Comparison of ENCODE assay signal across 8 cellular contexts in genomic region chr5:169980418-169981053, GRCh38. TPM values are rescaled to one million over a fixed set of nuclear protein-coding genes. Genes with fewer than 3 reads are reported as not detected.
DNase-seq lines count a peak whose midpoint lies in the region; ATAC-seq and TF ChIP-seq lines count a peak whose summit lies in the region.

INSYN2B (minus strand) TSS chr5:169980495; CDS start chr5:169883898, 96,597 bp downstream.

- H3K4me3 Mint-ChIP-seq in stimulated activated naive CD8-positive, alpha-beta T cell treated with anti-CD3 and anti-CD28 coated beads, Interleukin-15, amount 100 ng/mL, for 72 hours, result no peak within 1 kb of the TSS

- peak within 1 kb of the TSS in 1 of 2 donors; percentile 27 for H3K9ac ChIP-seq in liver (ENCODE audit: low read depth in 1 of 2, low read length in 2 of 2)

- DNase-seq in AG04449 (ENCODE audit: low read depth, low spot score), result peak; percentile 47
- DNase-seq in HT1080 (ENCODE audit: low read depth), result peak; percentile 90
- DNase-seq in RKO (ENCODE audit: low spot score), result peak; percentile 46
- DNase-seq in ecto neural progenitor cell (ENCODE audit: low spot score), result peak; percentile 89
- DNase-seq in stimulated activated naive CD8-positive, alpha-beta T cell treated with anti-CD3 and anti-CD28 coated beads, Interleukin-15, amount 100 ng/mL, for 72 hours, result peak; percentile 6 to 29
- no peak for DNase-seq in effector CD4-positive, alpha-beta T cell

- H3K4me3 ChIP-seq in AG04449 (ENCODE audit: low read depth, low read length), result peak within 1 kb of the TSS; percentile 70
- no peak within 1 kb of the TSS for H3K4me3 ChIP-seq in liver (ENCODE audit: low read depth in 1 of 3, low read length in 3 of 3)

- H3K9me3 ChIP-seq in liver (ENCODE audit: control insufficient read depth in 4 of 4, low read length in 3 of 4), result no peaks in the 10 kb centered on the region

- no peak within 1 kb of the TSS for H3K27ac Mint-ChIP-seq in stimulated activated naive CD8-positive, alpha-beta T cell treated with anti-CD3 and anti-CD28 coated beads, Interleukin-15, amount 100 ng/mL, for 72 hours

- H3K4me1 ChIP-seq in liver (ENCODE audit: control insufficient read depth in 4 of 4, insufficient read depth in 4 of 4, low read length in 3 of 4), result peaks cover 0 to 5% (median 0%) of the 10 kb centered on the region in 4 donors

- peaks cover 0 to 2% (median 0%) of the 10 kb centered on the region in 4 donors for H3K36me3 ChIP-seq in liver (ENCODE audit: control insufficient read depth in 4 of 4, insufficient read depth in 3 of 4, low read depth in 1 of 4, low read length in 3 of 4)

- POLR2A ChIA-PET in AG04449 (lab: Yijun Ruan, JAX), result interaction anchor here (0.8 to 2.3 kb wide), 4 partner anchors 9 to 284 kb away, joined by 3 to 8 read pairs (median 4); no protein-coding TSS in a partner anchor

- WGBS in liver, result 14% methylated on average over 11 of the region's 11 CpGs

- H3K9me3 Mint-ChIP-seq in stimulated activated naive CD8-positive, alpha-beta T cell treated with anti-CD3 and anti-CD28 coated beads, Interleukin-15, amount 100 ng/mL, for 72 hours, result no peaks in the 10 kb centered on the region

- peaks cover 0 to 4% (median 1%) of the 10 kb centered on the region in 4 donors for H3K27me3 ChIP-seq in liver (ENCODE audit: control insufficient read depth in 4 of 4, insufficient read depth in 4 of 4, low read length in 3 of 4)

- peak; percentile 78 for TF ChIP-seq CTCF in AG04449 (IDR thresholded peaks at IDR 0.05; ENCODE audit: insufficient read depth, low read length, missing control alignments)
- peak; percentile 46; the same call in 1 of the 2 replicates for TF ChIP-seq CTCF in GM12874 (IDR thresholded peaks at IDR 0.05; ENCODE audit: insufficient read depth, low read depth, low read length)
- TF ChIP-seq CTCF in liver (IDR thresholded peaks at IDR 0.05; ENCODE audit: low read depth, low read length, missing input control), result peak; percentile 52

- H3K4me1 Mint-ChIP-seq in stimulated activated naive CD8-positive, alpha-beta T cell treated with anti-CD3 and anti-CD28 coated beads, Interleukin-15, amount 100 ng/mL, for 72 hours, result no peaks in the 10 kb centered on the region

- peak; percentile 54 for ATAC-seq in stimulated activated naive CD8-positive, alpha-beta T cell treated with anti-CD3 and anti-CD28 coated beads, Interleukin-15, amount 100 ng/mL, for 72 hours

- peak; percentile 67 to 68 for TF ChIP-seq RAD21 in liver (IDR thresholded peaks at IDR 0.05)

- CTCF ChIA-PET in AG04449 (lab: Yijun Ruan, JAX), result interaction anchor here (0.6 to 3.6 kb wide), 114 partner anchors 9 to 1301 kb away, joined by 3 to 36 read pairs (median 4); partner anchors contain the start of genes DOCK2 and SPDL1

- no peaks in the 10 kb centered on the region for H3K27me3 Mint-ChIP-seq in stimulated activated naive CD8-positive, alpha-beta T cell treated with anti-CD3 and anti-CD28 coated beads, Interleukin-15, amount 100 ng/mL, for 72 hours

- H3K27ac ChIP-seq in liver (ENCODE audit: low read depth in 1 of 2, low read length in 2 of 2), result no peak within 1 kb of the TSS

TF ChIP-seq in liver, 16 proteins besides CTCF, POLR2A, EP300 and RAD21:
- no peak for TF ChIP-seq SP1 (IDR thresholded peaks at IDR 0.05)
- no peak for TF ChIP-seq HNF4A (conservative IDR thresholded peaks at IDR 0.05)
- no peak for TF ChIP-seq TAF1 (conservative IDR thresholded peaks at IDR 0.05)
- TF ChIP-seq HNF4G (IDR thresholded peaks at IDR 0.05), result no peak
- TF ChIP-seq YY1 (IDR thresholded peaks at IDR 0.05), result no peak
- no peak for TF ChIP-seq ATF3 (IDR thresholded peaks at IDR 0.05)
- TF ChIP-seq EGR1 (IDR thresholded peaks at IDR 0.05; ENCODE audit: low read depth in 2 of 2), result no peak
- TF ChIP-seq REST (IDR thresholded peaks at IDR 0.05), result no peak
- no peak for TF ChIP-seq MAX (IDR thresholded peaks at IDR 0.05)
- no peak for TF ChIP-seq NR2F2 (IDR thresholded peaks at IDR 0.05)
- no peak for TF ChIP-seq FOXA2 (IDR thresholded peaks at IDR 0.05)
- TF ChIP-seq FOXA1 (IDR thresholded peaks at IDR 0.05), result no peak
- no peak for TF ChIP-seq GABPA (IDR thresholded peaks at IDR 0.05 in 1 of 2, conservative IDR thresholded peaks at IDR 0.05 in 1 of 2)
- no peak for TF ChIP-seq JUND (IDR thresholded peaks at IDR 0.05)
- no peak for TF ChIP-seq ZBTB33 (IDR thresholded peaks at IDR 0.05)
- no peak for TF ChIP-seq RXRA (IDR thresholded peaks at IDR 0.05)

RNA-seq across cellular contexts. Expression of gene INSYN2B, which starts in this region (rescaled TPM):
- total RNA-seq in HT1080 (2014; rRNA removed; shearing (Covaris generic)), result 12.0 and 14.0 TPM in 2 replicates
- polyA plus RNA-seq in HT1080 (2015; cell fraction: cytosol; rRNA removed), result 10.7 and 20.7 TPM in 2 replicates
- polyA plus RNA-seq in HT1080 (2015; cell fraction: nucleus; rRNA removed), result 13.0 and 20.0 TPM in 2 replicates
- total RNA-seq in liver, result under 1 TPM; 0.08 to 0.33 TPM
- polyA plus RNA-seq in liver, result under 1 TPM in 1 of 2 donors, not detected in 1; 0.13 TPM
